In the genomic region with DNA sequence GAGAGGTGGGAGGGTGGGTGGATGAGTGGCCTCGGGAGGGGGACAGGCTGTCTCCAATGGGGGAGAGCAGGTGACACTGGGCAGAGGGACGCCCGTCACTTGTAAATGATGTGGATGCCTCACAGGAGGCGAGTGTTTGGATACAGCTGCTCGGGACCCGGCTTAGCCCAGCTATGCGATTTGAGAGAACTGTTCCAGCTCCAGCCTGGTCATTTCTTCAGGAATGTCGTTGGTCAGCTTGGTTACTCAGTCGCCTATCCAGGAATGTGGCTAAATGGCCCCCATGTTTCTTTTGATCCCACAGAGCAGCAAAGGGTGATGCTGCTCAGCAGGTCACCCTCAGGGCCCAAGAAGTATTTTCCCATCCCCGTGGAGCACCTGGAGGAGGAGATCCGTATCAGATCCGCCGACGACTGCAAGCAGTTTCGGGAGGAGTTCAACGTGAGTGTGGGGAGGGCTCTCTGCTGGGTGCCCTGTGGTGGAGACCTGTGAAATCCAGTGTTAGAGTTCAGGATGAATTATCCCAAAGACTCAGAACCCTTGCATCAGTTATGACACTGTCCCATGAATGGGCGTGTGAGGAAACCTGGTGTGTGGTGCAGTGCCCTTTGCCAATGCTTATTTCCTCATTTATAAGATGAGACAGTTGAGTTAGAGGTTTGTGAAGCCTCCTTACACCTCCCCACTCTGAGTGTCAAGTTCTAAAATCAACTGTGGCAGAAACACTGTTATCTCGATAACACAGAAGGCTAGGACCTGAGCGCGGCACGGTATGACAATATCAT, we compare ENCODE assay signal across 10 cellular contexts.
DNase-seq lines count a peak whose midpoint lies in the region; ATAC-seq, FAIRE-seq and TF ChIP-seq lines count a peak whose summit lies in the region.
"Had no signal": no experiment of that assay in that cellular context is flagged by ENCODE, and none has a peak within 500 bp of the region (broad histone marks: within the 10 kb centered on the region; RNA-seq: fewer than 3 reads in every experiment).

No MANE protein-coding gene starts in this region.

- BruUV-seq in PC-9 (replicated peaks; lab: Mats Ljungman, UMichigan): no TSS peak

- TF ChIP-seq POLR2A in GM12892 (IDR thresholded peaks at IDR 0.05; ENCODE audit: low read depth, low read length): no peak

- no peak overlapping the region for H3K4me3 Mint-ChIP-seq in T-helper 1 cell treated with Interleukin-12 subunit alpha and Interleukin-12 subunit beta and Interleukin-4 antibody, amounts not matched to agents 30 μg/mL and 1 μg/mL, for 36 hours
- peak overlapping the region; percentile 87 to 97 for H3K4me3 Mint-ChIP-seq in effector memory CD8-positive, alpha-beta T cell

- CTCF ChIA-PET in PC-9 (lab: Charles Lee): no interaction called here

- H3K4me2 ChIP-seq in smooth muscle cell (peak overlapping the region; percentile 45), PC-9 (no peak overlapping the region)

- ATAC-seq in effector memory CD8-positive, alpha-beta T cell (replicated peaks): no peak

- TF ChIP-seq CTCF in smooth muscle cell (IDR thresholded peaks at IDR 0.05; ENCODE audit: borderline replicate concordance, insufficient read depth, poor library complexity, severe bottlenecking) (no peak), PC-9 (conservative IDR thresholded peaks at IDR 0.05) (no peak)

- no peak for DNase-seq in T-helper 1 cell
- peak; percentile 27 for DNase-seq in SKM-1 (lab: John Stamatoyannopoulos, UW; ENCODE audit: unreplicated experiment)
- DNase-seq in effector memory CD8-positive, alpha-beta T cell: no peak
- DNase-seq in smooth muscle cell (lab: John Stamatoyannopoulos, UW; ENCODE audit: unreplicated experiment): no peak
- no peak for DNase-seq in NCI-H187 (lab: John Stamatoyannopoulos, UW)
- no peak for DNase-seq in PC-9
- no peak for DNase-seq in GM12892 (ENCODE audit: insufficient read length)
- DNase-seq: pancreas had no signal

- POLR2A ChIA-PET in PC-9 (lab: Charles Lee; ENCODE audit: unreplicated experiment): no interaction called here

- H3K4me3 ChIP-seq in smooth muscle cell: no peak overlapping the region
- no peak overlapping the region for H3K4me3 ChIP-seq in PC-9

- no peak overlapping the region for H3K9ac ChIP-seq in smooth muscle cell (ENCODE audit: low read depth)

- H2AFZ ChIP-seq in smooth muscle cell (ENCODE audit: low read depth) (no peak overlapping the region), PC-9 (no peak overlapping the region)

- H3K27ac ChIP-seq in smooth muscle cell (ENCODE audit: low read depth) (peak overlapping the region; percentile 71), PC-9 (no peak overlapping the region)
- H3K27ac ChIP-seq: 22Rv1 had no signal

- H3K27me3 Mint-ChIP-seq in T-helper 1 cell treated with Interleukin-12 subunit alpha and Interleukin-12 subunit beta and Interleukin-4 antibody, amounts not matched to agents 30 μg/mL and 1 μg/mL, for 36 hours (ENCODE audit: low read depth): no peaks in the 10 kb centered on the region
- no peaks in the 10 kb centered on the region for H3K27me3 Mint-ChIP-seq in effector memory CD8-positive, alpha-beta T cell

- intact Hi-C loops in PC-9 (cut with micrococcal nuclease; ENCODE audit: unreplicated experiment): no loop called here

- peaks cover 39% of the 10 kb centered on the region for H3K36me3 Mint-ChIP-seq in T-helper 1 cell treated with Interleukin-12 subunit alpha and Interleukin-12 subunit beta and Interleukin-4 antibody, amounts not matched to agents 30 μg/mL and 1 μg/mL, for 36 hours (ENCODE audit: low read depth)
- H3K36me3 Mint-ChIP-seq in effector memory CD8-positive, alpha-beta T cell (ENCODE audit: insufficient read depth): peaks cover 63% of the 10 kb centered on the region

- H3K27ac Mint-ChIP-seq in T-helper 1 cell treated with Interleukin-12 subunit alpha and Interleukin-12 subunit beta and Interleukin-4 antibody, amounts not matched to agents 30 μg/mL and 1 μg/mL, for 36 hours: peak overlapping the region; percentile 95
- peak overlapping the region; percentile 99 for H3K27ac Mint-ChIP-seq in effector memory CD8-positive, alpha-beta T cell

- no peak for FAIRE-seq in GM12892 (lab: Jason Lieb, UNC)
- FAIRE-seq: pancreas had no signal

- H3K4me1 Mint-ChIP-seq in T-helper 1 cell treated with Interleukin-12 subunit alpha and Interleukin-12 subunit beta and Interleukin-4 antibody, amounts not matched to agents 30 μg/mL and 1 μg/mL, for 36 hours (ENCODE audit: low read depth): peaks cover 40% of the 10 kb centered on the region
- peaks cover 50 to 58% of the 10 kb centered on the region in 2 donors for H3K4me1 Mint-ChIP-seq in effector memory CD8-positive, alpha-beta T cell (ENCODE audit: low read depth in 2 of 2)

- peaks cover 8% of the 10 kb centered on the region for H4K20me1 ChIP-seq in smooth muscle cell (ENCODE audit: low read depth)
- no peaks in the 10 kb centered on the region for H4K20me1 ChIP-seq in PC-9 (ENCODE audit: insufficient read depth)

- no peaks in the 10 kb centered on the region for H3K9me2 ChIP-seq in PC-9 (ENCODE audit: insufficient read depth)

- H3F3A ChIP-seq in smooth muscle cell (ENCODE audit: low read depth) (peaks cover 4% of the 10 kb centered on the region), PC-9 (ENCODE audit: insufficient read depth, low read depth) (no peaks in the 10 kb centered on the region)

- H3K9me3 Mint-ChIP-seq in T-helper 1 cell treated with Interleukin-12 subunit alpha and Interleukin-12 subunit beta and Interleukin-4 antibody, amounts not matched to agents 30 μg/mL and 1 μg/mL, for 36 hours: no peaks in the 10 kb centered on the region
- H3K9me3 Mint-ChIP-seq in effector memory CD8-positive, alpha-beta T cell: no peaks in the 10 kb centered on the region

- H3K9me3 ChIP-seq in smooth muscle cell (replicated peaks; ENCODE audit: low read depth) (no peaks in the 10 kb centered on the region), PC-9 (ENCODE audit: insufficient read depth, low read depth) (no peaks in the 10 kb centered on the region)
- H3K9me3 ChIP-seq: pancreas had no signal

- H3K27me3 ChIP-seq in smooth muscle cell (ENCODE audit: low read depth) (no peaks in the 10 kb centered on the region), PC-9 (ENCODE audit: insufficient read depth, low read depth) (no peaks in the 10 kb centered on the region)
- H3K27me3 ChIP-seq: pancreas had no signal

- H3K4me1 ChIP-seq in smooth muscle cell (ENCODE audit: low read depth) (peaks cover 10% of the 10 kb centered on the region), PC-9 (replicated peaks; ENCODE audit: insufficient read depth) (0 out of 2 replicates have a peak, but pooled peaks cover 11% of the 10 kb centered on the region)
- H3K4me1 ChIP-seq: pancreas had no signal

- H3K79me2 ChIP-seq in smooth muscle cell (ENCODE audit: low read depth) (no peaks in the 10 kb centered on the region), PC-9 (ENCODE audit: low read depth) (no peaks in the 10 kb centered on the region)

- WGBS in smooth muscle cell (ENCODE audit: low lambda C conversion rate): 64% methylated on average over 21 of the region's 21 CpGs

- no peaks in the 10 kb centered on the region for H3K36me3 ChIP-seq in smooth muscle cell (ENCODE audit: low read depth)
- no peaks in the 10 kb centered on the region for H3K36me3 ChIP-seq in PC-9 (ENCODE audit: low read depth)
- H3K36me3 ChIP-seq: pancreas had no signal
